Comparison of ENCODE assay signal across 22 cellular contexts in genomic region chrX:7168366-7168765, GRCh38. TPM values are rescaled to one million over a fixed set of nuclear protein-coding genes. Genes with fewer than 3 reads are reported as not detected.
DNase-seq lines count a peak whose midpoint lies in the region; ATAC-seq and TF ChIP-seq lines count a peak whose summit lies in the region.
"Had no signal": no experiment of that assay in that cellular context is flagged by ENCODE, and none has a peak within 500 bp of the region (broad histone marks: within the 10 kb centered on the region; RNA-seq: fewer than 3 reads in every experiment).

No MANE protein-coding gene starts in this region.

- no peak for TF ChIP-seq RAD21 in SK-N-SH (IDR thresholded peaks at IDR 0.05; ENCODE audit: low read length)

- in situ Hi-C loops in GM23248 (cut with MboI) = no loop called here

- H3K4me3 ChIP-seq in SK-N-SH (ENCODE audit: low read depth in 2 of 2, low read length in 1 of 2) (no peak overlapping the region), GM23248 (no peak overlapping the region)
- H3K4me3 ChIP-seq: BLaER1, GM12878, GM23338 had no signal

- CTCF ChIA-PET in SK-N-SH (lab: Yijun Ruan, JAX) = no interaction called here

- no peak for TF ChIP-seq CTCF in SK-N-SH (IDR thresholded peaks at IDR 0.05)

- no peaks in the 10 kb centered on the region for H3K9me3 ChIP-seq in SK-N-SH
- no peaks in the 10 kb centered on the region for H3K9me3 ChIP-seq in GM23248 (ENCODE audit: low read depth)
- H3K9me3 ChIP-seq: Caco-2 had no signal

- H3K9ac ChIP-seq in SK-N-SH (no peak overlapping the region), GM23248 (no peak overlapping the region)
- H3K9ac ChIP-seq: BLaER1 had no signal

- H3K4me1 ChIP-seq in SK-N-SH (ENCODE audit: control insufficient read depth in 1 of 2, insufficient read depth in 2 of 2, low read depth in 1 of 2, low read length in 1 of 2) (no peaks in the 10 kb centered on the region; a peak in 1 of 4 replicates), GM23248 (ENCODE audit: insufficient read depth) (no peaks in the 10 kb centered on the region)
- H3K4me1 ChIP-seq: BLaER1, Caco-2 had no signal

- ATAC-seq in SK-N-SH treated with all-trans-retinoic acid at 6 μM for 48 hours (no peak), GM18511 (IDR thresholded peaks at IDR 0.05; ENCODE audit: unreplicated experiment) (no peak)
- ATAC-seq: CD8-positive, alpha-beta T cell; GM12878; GM23338; HCT116 had no signal

- H3K27ac ChIP-seq in SK-N-SH (ENCODE audit: low read depth in 2 of 2, low read length in 1 of 2) (no peak overlapping the region), GM23248 (no peak overlapping the region)
- H3K27ac ChIP-seq: 22Rv1, BLaER1, C4-2B had no signal

- H3F3A ChIP-seq in SK-N-SH (replicated peaks; ENCODE audit: insufficient read depth) = no peaks in the 10 kb centered on the region
- no peaks in the 10 kb centered on the region for H3F3A ChIP-seq in GM23248 (ENCODE audit: insufficient read depth)

- H3K79me2 ChIP-seq in SK-N-SH (ENCODE audit: insufficient read depth) (no peaks in the 10 kb centered on the region), GM23248 (ENCODE audit: insufficient read depth) (no peaks in the 10 kb centered on the region)

- no peaks in the 10 kb centered on the region for H4K20me1 ChIP-seq in SK-N-SH (ENCODE audit: insufficient read depth)
- H4K20me1 ChIP-seq in GM23248 (ENCODE audit: insufficient read depth) = no peaks in the 10 kb centered on the region
- H4K20me1 ChIP-seq: BLaER1 had no signal

- DNase-seq in SK-N-SH (no peak), GM23248 (peak; percentile 8), glomerular visceral epithelial cell (ENCODE audit: extremely low spot score) (peak; percentile 67), renal cortical epithelial cell (ENCODE audit: low read depth) (peak; percentile 78), GM19240 (ENCODE audit: insufficient read length, low spot score) (no peak)
- DNase-seq in activated CD4-positive, alpha-beta T cell treated with anti-CD3 and anti-CD28 coated beads for 1 hour = no peak
- DNase-seq: Caco-2; CD4-positive, CD25-positive, alpha-beta regulatory T cell; CD8-positive, alpha-beta T cell; DMS153; DND-41; EL; GDM1; H9 had no signal

- POLR2A ChIA-PET in SK-N-SH (lab: Yijun Ruan, JAX) = no interaction called here

- no peaks in the 10 kb centered on the region for H3K9me2 ChIP-seq in SK-N-SH
- no peaks in the 10 kb centered on the region for H3K9me2 ChIP-seq in GM23248 (ENCODE audit: insufficient read depth)

- no peak overlapping the region for H3K4me2 ChIP-seq in SK-N-SH
- H3K4me2 ChIP-seq in GM23248 (ENCODE audit: unreplicated experiment) = no peak overlapping the region
- H3K4me2 ChIP-seq: BLaER1, GM23338 had no signal

- no peaks in the 10 kb centered on the region for H3K36me3 ChIP-seq in SK-N-SH (replicated peaks in 1 of 2; ENCODE audit: control insufficient read depth in 1 of 2, insufficient read depth in 2 of 2, low read length in 1 of 2)
- H3K36me3 ChIP-seq in GM23248 (ENCODE audit: low read depth) = no peaks in the 10 kb centered on the region
- H3K36me3 ChIP-seq: BLaER1 had no signal

- H3K27me3 ChIP-seq in SK-N-SH (ENCODE audit: insufficient read depth) = no peaks in the 10 kb centered on the region
- no peaks in the 10 kb centered on the region for H3K27me3 ChIP-seq in GM23248 (replicated peaks; ENCODE audit: insufficient read depth)
- H3K27me3 ChIP-seq: BLaER1 had no signal

- TF ChIP-seq EP300 in SK-N-SH (IDR thresholded peaks at IDR 0.05; ENCODE audit: borderline replicate concordance in 1 of 2, low read depth in 1 of 2, low read length in 1 of 2) = no peak

- H2AFZ ChIP-seq in SK-N-SH (ENCODE audit: low read depth) = no peak overlapping the region
- no peak overlapping the region for H2AFZ ChIP-seq in GM23248
- H2AFZ ChIP-seq: GM23338 had no signal

- WGBS in SK-N-SH (ENCODE audit: low lambda C conversion rate) = 0% methylated on average over 1 of the region's 1 CpG
- 67 to 85% methylated on average over 1 of the region's 1 CpG for WGBS in GM23248 (ENCODE audit: low coverage in 1 of 2, low lambda C conversion rate in 2 of 2, missing lambda C conversion rate in 2 of 2), 2 experiments

TF ChIP-seq in SK-N-SH treated with all-trans-retinoic acid at 6 μM for 48 hours, 23 proteins besides CTCF, POLR2A, EP300 and RAD21:
- no peak for TF ChIP-seq ZFP3 (CRISPR knock-in tag; IDR thresholded peaks at IDR 0.05)
- TF ChIP-seq OSR1 (CRISPR knock-in tag; IDR thresholded peaks at IDR 0.05) = no peak
- no peak for TF ChIP-seq ZNF70 (CRISPR knock-in tag; IDR thresholded peaks at IDR 0.05)
- peak; percentile 6; the same call in 1 of the 2 replicates for TF ChIP-seq TCF4 (CRISPR knock-in tag; IDR thresholded peaks at IDR 0.05; ENCODE audit: borderline replicate concordance)
- no peak for TF ChIP-seq SNAI2 (CRISPR knock-in tag; IDR thresholded peaks at IDR 0.05)
- no peak for TF ChIP-seq BACH2 (CRISPR knock-in tag; IDR thresholded peaks at IDR 0.05; ENCODE audit: borderline replicate concordance)
- no peak for TF ChIP-seq POU6F1 (CRISPR knock-in tag; IDR thresholded peaks at IDR 0.05; ENCODE audit: borderline replicate concordance, low read depth)

TF ChIP-seq in SK-N-SH, 30 proteins besides CTCF, POLR2A, EP300 and RAD21:
- TF ChIP-seq GATA2 (CRISPR knock-in tag; IDR thresholded peaks at IDR 0.05) = no peak
- TF ChIP-seq, protein P1, sequence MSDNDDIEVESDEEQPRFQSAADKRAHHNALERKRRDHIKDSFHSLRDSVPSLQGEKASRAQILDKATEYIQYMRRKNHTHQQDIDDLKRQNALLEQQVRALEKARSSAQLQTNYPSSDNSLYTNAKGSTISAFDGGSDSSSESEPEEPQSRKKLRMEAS (IDR thresholded peaks at IDR 0.05; ENCODE audit: low read depth) = no peak
- no peak for TF ChIP-seq SMC3 (IDR thresholded peaks at IDR 0.05; ENCODE audit: low read depth, low read length)
- no peak for TF ChIP-seq FOXM1 (IDR thresholded peaks at IDR 0.05; ENCODE audit: low read depth)
- no peak for TF ChIP-seq EZH2phosphoT487 (IDR thresholded peaks at IDR 0.05; ENCODE audit: borderline replicate concordance, low read depth)
- TF ChIP-seq, protein P2, sequence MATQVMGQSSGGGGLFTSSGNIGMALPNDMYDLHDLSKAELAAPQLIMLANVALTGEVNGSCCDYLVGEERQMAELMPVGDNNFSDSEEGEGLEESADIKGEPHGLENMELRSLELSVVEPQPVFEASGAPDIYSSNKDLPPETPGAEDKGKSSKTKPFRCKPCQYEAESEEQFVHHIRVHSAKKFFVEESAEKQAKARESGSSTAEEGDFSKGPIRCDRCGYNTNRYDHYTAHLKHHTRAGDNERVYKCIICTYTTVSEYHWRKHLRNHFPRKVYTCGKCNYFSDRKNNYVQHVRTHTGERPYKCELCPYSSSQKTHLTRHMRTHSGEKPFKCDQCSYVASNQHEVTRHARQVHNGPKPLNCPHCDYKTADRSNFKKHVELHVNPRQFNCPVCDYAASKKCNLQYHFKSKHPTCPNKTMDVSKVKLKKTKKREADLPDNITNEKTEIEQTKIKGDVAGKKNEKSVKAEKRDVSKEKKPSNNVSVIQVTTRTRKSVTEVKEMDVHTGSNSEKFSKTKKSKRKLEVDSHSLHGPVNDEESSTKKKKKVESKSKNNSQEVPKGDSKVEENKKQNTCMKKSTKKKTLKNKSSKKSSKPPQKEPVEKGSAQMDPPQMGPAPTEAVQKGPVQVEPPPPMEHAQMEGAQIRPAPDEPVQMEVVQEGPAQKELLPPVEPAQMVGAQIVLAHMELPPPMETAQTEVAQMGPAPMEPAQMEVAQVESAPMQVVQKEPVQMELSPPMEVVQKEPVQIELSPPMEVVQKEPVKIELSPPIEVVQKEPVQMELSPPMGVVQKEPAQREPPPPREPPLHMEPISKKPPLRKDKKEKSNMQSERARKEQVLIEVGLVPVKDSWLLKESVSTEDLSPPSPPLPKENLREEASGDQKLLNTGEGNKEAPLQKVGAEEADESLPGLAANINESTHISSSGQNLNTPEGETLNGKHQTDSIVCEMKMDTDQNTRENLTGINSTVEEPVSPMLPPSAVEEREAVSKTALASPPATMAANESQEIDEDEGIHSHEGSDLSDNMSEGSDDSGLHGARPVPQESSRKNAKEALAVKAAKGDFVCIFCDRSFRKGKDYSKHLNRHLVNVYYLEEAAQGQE (IDR thresholded peaks at IDR 0.05; ENCODE audit: low read depth, low read length) = no peak
- no peak for TF ChIP-seq USF1 (IDR thresholded peaks at IDR 0.05; ENCODE audit: borderline replicate concordance, low read depth)
- TF ChIP-seq, protein P3, sequence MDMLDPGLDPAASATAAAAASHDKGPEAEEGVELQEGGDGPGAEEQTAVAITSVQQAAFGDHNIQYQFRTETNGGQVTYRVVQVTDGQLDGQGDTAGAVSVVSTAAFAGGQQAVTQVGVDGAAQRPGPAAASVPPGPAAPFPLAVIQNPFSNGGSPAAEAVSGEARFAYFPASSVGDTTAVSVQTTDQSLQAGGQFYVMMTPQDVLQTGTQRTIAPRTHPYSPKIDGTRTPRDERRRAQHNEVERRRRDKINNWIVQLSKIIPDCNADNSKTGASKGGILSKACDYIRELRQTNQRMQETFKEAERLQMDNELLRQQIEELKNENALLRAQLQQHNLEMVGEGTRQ (IDR thresholded peaks at IDR 0.05; ENCODE audit: borderline replicate concordance, low read depth, low read length) = no peak

RNA-seq across cellular contexts. Expression of gene PUDP, which starts 20.4 kb away (rescaled TPM):
- polyA plus RNA-seq in SK-N-SH (2012; rRNA removed) (23.0 and 23.2 TPM in 2 replicates), GM23248 (2016; fragmentation: Nextera tagmentation; extraction: Ambion mirVana) (11.6 and 12.7 TPM in 2 replicates)
- 24.7 and 26.4 TPM in 2 replicates for polyA plus RNA-seq in SK-N-SH (2012; cell fraction: cytosol; rRNA removed)
- polyA plus RNA-seq in SK-N-SH (2012; cell fraction: nucleus; rRNA removed) = 12.3 and 12.4 TPM in 2 replicates
- 4.0 and 11.8 TPM in 2 replicates for total RNA-seq in GM23248 (2014; rRNA removed; shearing (Covaris generic))
- 5.4 and 33.4 TPM in 2 replicates for total RNA-seq in renal cortical epithelial cell

RNA-seq across cellular contexts. Expression of gene STS, which starts 20.9 kb away (rescaled TPM):
- polyA plus RNA-seq in SK-N-SH (2012; rRNA removed) (1.1 and 1.4 TPM in 2 replicates), GM23248 (2016; fragmentation: Nextera tagmentation; extraction: Ambion mirVana) (10.6 and 11.3 TPM in 2 replicates)
- 1.5 and 1.6 TPM in 2 replicates for polyA plus RNA-seq in SK-N-SH (2012; cell fraction: cytosol; rRNA removed)
- 0.41 and 0.71 TPM in 2 replicates for polyA plus RNA-seq in SK-N-SH (2012; cell fraction: nucleus; rRNA removed)
- total RNA-seq in GM23248 (2014; rRNA removed; shearing (Covaris generic)) = 10.9 and 13.6 TPM in 2 replicates
- 3.5 and 29.1 TPM in 2 replicates for total RNA-seq in renal cortical epithelial cell

Comparison
In these comparisons a context has a peak if more than half of its experiments do, and no peak if none do; other contexts are left out.
1. DNase-seq: peak in GM23248 (single experiment), glomerular visceral epithelial cell (single experiment) and renal cortical epithelial cell (single experiment); none in SK-N-SH (single experiment), activated CD4-positive, alpha-beta T cell treated with anti-CD3 and anti-CD28 coated beads for 1 hour (single experiment) and GM19240 (single experiment).